Comparison of ENCODE assay signal across 3 cellular contexts in genomic region chr19:14561249-14561648, GRCh38.
TF ChIP-seq lines count a peak whose summit lies in the region.

No MANE protein-coding gene starts in this region.

TF ChIP-seq in SK-N-SH, 30 proteins besides CTCF, POLR2A, EP300 and RAD21:
- TF ChIP-seq USF2 (IDR thresholded peaks at IDR 0.05; ENCODE audit: borderline replicate concordance, low read depth, low read length), result no peak
- TF ChIP-seq, protein P1, sequence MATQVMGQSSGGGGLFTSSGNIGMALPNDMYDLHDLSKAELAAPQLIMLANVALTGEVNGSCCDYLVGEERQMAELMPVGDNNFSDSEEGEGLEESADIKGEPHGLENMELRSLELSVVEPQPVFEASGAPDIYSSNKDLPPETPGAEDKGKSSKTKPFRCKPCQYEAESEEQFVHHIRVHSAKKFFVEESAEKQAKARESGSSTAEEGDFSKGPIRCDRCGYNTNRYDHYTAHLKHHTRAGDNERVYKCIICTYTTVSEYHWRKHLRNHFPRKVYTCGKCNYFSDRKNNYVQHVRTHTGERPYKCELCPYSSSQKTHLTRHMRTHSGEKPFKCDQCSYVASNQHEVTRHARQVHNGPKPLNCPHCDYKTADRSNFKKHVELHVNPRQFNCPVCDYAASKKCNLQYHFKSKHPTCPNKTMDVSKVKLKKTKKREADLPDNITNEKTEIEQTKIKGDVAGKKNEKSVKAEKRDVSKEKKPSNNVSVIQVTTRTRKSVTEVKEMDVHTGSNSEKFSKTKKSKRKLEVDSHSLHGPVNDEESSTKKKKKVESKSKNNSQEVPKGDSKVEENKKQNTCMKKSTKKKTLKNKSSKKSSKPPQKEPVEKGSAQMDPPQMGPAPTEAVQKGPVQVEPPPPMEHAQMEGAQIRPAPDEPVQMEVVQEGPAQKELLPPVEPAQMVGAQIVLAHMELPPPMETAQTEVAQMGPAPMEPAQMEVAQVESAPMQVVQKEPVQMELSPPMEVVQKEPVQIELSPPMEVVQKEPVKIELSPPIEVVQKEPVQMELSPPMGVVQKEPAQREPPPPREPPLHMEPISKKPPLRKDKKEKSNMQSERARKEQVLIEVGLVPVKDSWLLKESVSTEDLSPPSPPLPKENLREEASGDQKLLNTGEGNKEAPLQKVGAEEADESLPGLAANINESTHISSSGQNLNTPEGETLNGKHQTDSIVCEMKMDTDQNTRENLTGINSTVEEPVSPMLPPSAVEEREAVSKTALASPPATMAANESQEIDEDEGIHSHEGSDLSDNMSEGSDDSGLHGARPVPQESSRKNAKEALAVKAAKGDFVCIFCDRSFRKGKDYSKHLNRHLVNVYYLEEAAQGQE (IDR thresholded peaks at IDR 0.05; ENCODE audit: low read depth, low read length), result no peak

TF ChIP-seq in SK-N-SH treated with all-trans-retinoic acid at 6 μM for 48 hours, 23 proteins besides CTCF, POLR2A, EP300 and RAD21:
- TF ChIP-seq TOX (CRISPR knock-in tag; IDR thresholded peaks at IDR 0.05; ENCODE audit: borderline replicate concordance) (no peak), BACH2 (CRISPR knock-in tag; IDR thresholded peaks at IDR 0.05; ENCODE audit: borderline replicate concordance) (no peak), TSHZ2 (CRISPR knock-in tag; IDR thresholded peaks at IDR 0.05) (no peak), GLIS3 (CRISPR knock-in tag; IDR thresholded peaks at IDR 0.05) (no peak), TCF4 (CRISPR knock-in tag; IDR thresholded peaks at IDR 0.05; ENCODE audit: borderline replicate concordance) (no peak), CSDC2 (CRISPR knock-in tag; IDR thresholded peaks at IDR 0.05) (no peak), ZC3H10 (CRISPR knock-in tag; IDR thresholded peaks at IDR 0.05) (no peak), PATZ1 (CRISPR knock-in tag; IDR thresholded peaks at IDR 0.05; ENCODE audit: borderline replicate concordance) (no peak), SNAI2 (CRISPR knock-in tag; IDR thresholded peaks at IDR 0.05) (no peak), ISL1 (CRISPR knock-in tag; IDR thresholded peaks at IDR 0.05) (no peak), ZNF565 (CRISPR knock-in tag; conservative IDR thresholded peaks at IDR 0.05; ENCODE audit: low read depth) (no peak), ZFP30 (CRISPR knock-in tag; IDR thresholded peaks at IDR 0.05) (no peak), ARNTL (CRISPR knock-in tag; IDR thresholded peaks at IDR 0.05; ENCODE audit: borderline replicate concordance, low read depth) (no peak), ZNF8 (CRISPR knock-in tag; IDR thresholded peaks at IDR 0.05) (no peak), ESRRG (CRISPR knock-in tag; IDR thresholded peaks at IDR 0.05) (no peak)

TF ChIP-seq in H1, 55 proteins besides CTCF, POLR2A, EP300 and RAD21:
- no peak for TF ChIP-seq RNF2 (IDR thresholded peaks at IDR 0.05; ENCODE audit: borderline replicate concordance, low read depth, low read length, missing control alignments, poor library complexity, severe bottlenecking)
- no peak for TF ChIP-seq ZNF274 (IDR thresholded peaks at IDR 0.05; ENCODE audit: borderline replicate concordance, extremely low read depth, low read length)
- TF ChIP-seq JUND (IDR thresholded peaks at IDR 0.05; ENCODE audit: low read length), result no peak
- no peak for TF ChIP-seq TAF7 (optimal IDR thresholded peaks at IDR 0.05; ENCODE audit: borderline replicate concordance, low read depth, low read length)
- TF ChIP-seq SIX5 (IDR thresholded peaks at IDR 0.05; ENCODE audit: low read depth, low read length), result no peak
- TF ChIP-seq GABPA (IDR thresholded peaks at IDR 0.05; ENCODE audit: borderline replicate concordance, insufficient read depth, low read length), result no peak
- TF ChIP-seq EZH2 (IDR thresholded peaks at IDR 0.05; ENCODE audit: low read depth, low read length, severe bottlenecking), result no peak
- TF ChIP-seq, protein P2, sequence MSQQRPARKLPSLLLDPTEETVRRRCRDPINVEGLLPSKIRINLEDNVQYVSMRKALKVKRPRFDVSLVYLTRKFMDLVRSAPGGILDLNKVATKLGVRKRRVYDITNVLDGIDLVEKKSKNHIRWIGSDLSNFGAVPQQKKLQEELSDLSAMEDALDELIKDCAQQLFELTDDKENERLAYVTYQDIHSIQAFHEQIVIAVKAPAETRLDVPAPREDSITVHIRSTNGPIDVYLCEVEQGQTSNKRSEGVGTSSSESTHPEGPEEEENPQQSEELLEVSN (IDR thresholded peaks at IDR 0.05), result no peak
